ENCODE assay signal across 8 cellular contexts in genomic region chr5:36414869-36415282, GRCh38.
DNase-seq lines count a peak whose midpoint lies in the region; ATAC-seq and TF ChIP-seq lines count a peak whose summit lies in the region.

No MANE protein-coding gene starts in this region.

- H3K9me3 Mint-ChIP-seq in endothelial cell (ENCODE audit: unreplicated experiment) (no peaks in the 10 kb centered on the region), neural crest cell (peaks cover 6% of the 10 kb centered on the region)
- no peaks in the 10 kb centered on the region for H3K9me3 Mint-ChIP-seq in activated CD8-positive, alpha-beta T cell treated with anti-CD3 and anti-CD28 coated beads for 36 hours
- H3K9me3 Mint-ChIP-seq in effector memory CD8-positive, alpha-beta T cell = no peaks in the 10 kb centered on the region

- CTCF ChIA-PET in activated CD8-positive, alpha-beta T cell treated with anti-CD3 and anti-CD28 coated beads for 36 hours (lab: Charles Lee) = interaction anchor here (0.6 to 5.2 kb wide), 7 partner anchors 10 to 348 kb away, joined by 3 to 43 read pairs (median 4); partner anchors contain the start of gene UGT3A2

- TF ChIP-seq CTCF in endothelial cell (IDR thresholded peaks at IDR 0.05; ENCODE audit: unreplicated experiment) (peak; percentile 66), neural crest cell (conservative IDR thresholded peaks at IDR 0.05) (peak; percentile 82)
- no peak for TF ChIP-seq CTCF in activated CD8-positive, alpha-beta T cell treated with anti-CD3 and anti-CD28 coated beads for 36 hours (IDR thresholded peaks at IDR 0.05)

- H3K4me3 Mint-ChIP-seq in endothelial cell (ENCODE audit: unreplicated experiment) (no peak overlapping the region), neural crest cell (no peak overlapping the region)
- H3K4me3 Mint-ChIP-seq in activated CD8-positive, alpha-beta T cell treated with anti-CD3 and anti-CD28 coated beads for 36 hours = no peak overlapping the region
- no peak overlapping the region for H3K4me3 Mint-ChIP-seq in effector memory CD8-positive, alpha-beta T cell

- no peaks in the 10 kb centered on the region for H3K36me3 Mint-ChIP-seq in endothelial cell (ENCODE audit: low read depth, unreplicated experiment)
- H3K36me3 Mint-ChIP-seq in neural crest cell (ENCODE audit: low read depth) = no peaks in the 10 kb centered on the region
- H3K36me3 Mint-ChIP-seq in activated CD8-positive, alpha-beta T cell treated with anti-CD3 and anti-CD28 coated beads for 36 hours (ENCODE audit: low read depth) = no peaks in the 10 kb centered on the region
- no peaks in the 10 kb centered on the region for H3K36me3 Mint-ChIP-seq in effector memory CD8-positive, alpha-beta T cell (ENCODE audit: insufficient read depth)

- H3K4me1 Mint-ChIP-seq in endothelial cell (ENCODE audit: unreplicated experiment) (no peaks in the 10 kb centered on the region), neural crest cell (no peaks in the 10 kb centered on the region)
- peaks cover 3% of the 10 kb centered on the region for H3K4me1 Mint-ChIP-seq in activated CD8-positive, alpha-beta T cell treated with anti-CD3 and anti-CD28 coated beads for 36 hours (ENCODE audit: low read depth)
- peaks cover 0 to 3% of the 10 kb centered on the region in 2 donors for H3K4me1 Mint-ChIP-seq in effector memory CD8-positive, alpha-beta T cell (ENCODE audit: low read depth in 2 of 2)

- ATAC-seq in activated CD8-positive, alpha-beta T cell treated with anti-CD3 and anti-CD28 coated beads for 36 hours = no peak
- no peak for ATAC-seq in effector memory CD8-positive, alpha-beta T cell (replicated peaks)

- H3K27me3 Mint-ChIP-seq in endothelial cell (ENCODE audit: unreplicated experiment) (peaks cover 1% of the 10 kb centered on the region), neural crest cell (ENCODE audit: low read depth) (peaks cover 10% of the 10 kb centered on the region)
- H3K27me3 Mint-ChIP-seq in activated CD8-positive, alpha-beta T cell treated with anti-CD3 and anti-CD28 coated beads for 36 hours = no peaks in the 10 kb centered on the region
- peaks cover 9 to 16% of the 10 kb centered on the region in 2 donors for H3K27me3 Mint-ChIP-seq in effector memory CD8-positive, alpha-beta T cell

- H3K27ac Mint-ChIP-seq in endothelial cell (ENCODE audit: unreplicated experiment) (no peak overlapping the region), neural crest cell (ENCODE audit: unreplicated experiment) (no peak overlapping the region)
- no peak overlapping the region for H3K27ac Mint-ChIP-seq in activated CD8-positive, alpha-beta T cell treated with anti-CD3 and anti-CD28 coated beads for 36 hours
- no peak overlapping the region for H3K27ac Mint-ChIP-seq in effector memory CD8-positive, alpha-beta T cell

- POLR2A ChIA-PET in activated CD8-positive, alpha-beta T cell treated with anti-CD3 and anti-CD28 coated beads for 36 hours (lab: Charles Lee) = no interaction called here

- intact Hi-C loops in activated CD8-positive, alpha-beta T cell treated with anti-CD3 and anti-CD28 coated beads for 36 hours (cut with micrococcal nuclease) = loop anchor here (2.0 to 5.0 kb wide), 2 partner anchors 92 to 282 kb away; no protein-coding TSS in a partner anchor

- DNase-seq in NCI-H146 (lab: John Stamatoyannopoulos, UW) (peak; percentile 28), NCI-H146 treated with DMSO at 0.1 percent for 48 hours (lab: John Stamatoyannopoulos, UW; ENCODE audit: unreplicated experiment) (no peak), NCI-H748 treated with DMSO at 0.1 percent for 48 hours (lab: John Stamatoyannopoulos, UW) (peak; percentile 58), endothelial cell (ENCODE audit: low spot score) (no peak), neural crest cell (ENCODE audit: low read depth, low spot score) (no peak), HuH-7.5 (ENCODE audit: low spot score) (no peak)
- no peak for DNase-seq in activated CD8-positive, alpha-beta T cell treated with anti-CD3 and anti-CD28 coated beads for 36 hours
- no peak for DNase-seq in effector memory CD8-positive, alpha-beta T cell

Comparison
In these comparisons a context has a peak if more than half of its experiments do, and no peak if none do; other contexts are left out.
1. DNase-seq: peak in NCI-H146 (single experiment) and NCI-H748 treated with DMSO at 0.1 percent for 48 hours (single experiment); none in NCI-H146 treated with DMSO at 0.1 percent for 48 hours (single experiment), endothelial cell (single experiment), neural crest cell (single experiment), activated CD8-positive, alpha-beta T cell treated with anti-CD3 and anti-CD28 coated beads for 36 hours (single experiment), effector memory CD8-positive, alpha-beta T cell (0 of 3) and HuH-7.5 (single experiment).